15 cellular contexts compared by ENCODE assay signal in the genomic region with DNA sequence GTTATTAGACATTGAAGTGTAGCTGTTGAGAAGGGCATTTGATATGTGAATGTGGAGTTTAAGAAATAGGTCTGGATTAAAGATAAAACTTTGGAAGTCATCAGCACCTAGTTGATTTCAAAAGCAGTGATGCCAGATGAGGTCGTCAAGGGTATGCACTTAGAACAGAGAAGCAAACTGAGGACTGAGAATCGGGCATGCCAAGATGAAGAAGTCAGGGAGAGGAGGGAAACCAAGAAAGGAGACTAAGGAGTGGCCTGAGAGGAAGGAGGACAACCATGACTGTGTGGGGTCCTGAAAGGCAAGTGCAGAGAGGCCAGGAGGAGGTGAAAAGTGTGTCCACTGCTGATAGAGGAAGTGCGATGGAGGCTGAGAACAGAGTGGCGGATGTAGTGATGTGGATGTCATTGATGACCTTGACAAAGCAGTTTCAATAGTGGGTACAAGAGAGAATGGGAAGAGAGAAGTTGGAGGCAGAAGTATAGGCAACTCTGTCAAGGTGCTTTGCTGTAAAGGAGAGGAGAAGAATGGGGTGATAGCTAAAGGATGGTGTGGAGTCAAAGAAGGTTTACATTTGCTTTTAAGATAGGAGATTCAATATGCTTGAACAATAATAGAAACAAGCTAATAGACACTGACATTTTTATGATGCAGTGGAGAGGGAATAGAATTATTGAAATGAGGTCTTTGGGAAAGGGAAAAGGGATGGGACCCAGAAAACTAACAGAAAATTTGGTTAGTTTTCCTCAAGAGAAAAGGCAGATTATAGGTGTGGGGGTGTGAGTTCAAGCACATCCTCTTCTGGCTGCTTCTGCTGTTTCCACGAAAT.
DNase-seq lines count a peak whose midpoint lies in the region; ATAC-seq, FAIRE-seq and TF ChIP-seq lines count a peak whose summit lies in the region.
"Had no signal": no experiment of that assay in that cellular context is flagged by ENCODE, and none has a peak within 500 bp of the region (broad histone marks: within the 10 kb centered on the region; RNA-seq: fewer than 3 reads in every experiment).

No MANE protein-coding gene starts in this region.

- TF ChIP-seq CTCF in hepatocyte (IDR thresholded peaks at IDR 0.05; ENCODE audit: poor library complexity) (no peak), progenitor cell of endocrine pancreas (IDR thresholded peaks at IDR 0.05; ENCODE audit: unreplicated experiment) (no peak), GM13976 (IDR thresholded peaks at IDR 0.05; ENCODE audit: borderline replicate concordance, control extremely low read depth, extremely low read depth, insufficient read depth, missing control alignments) (no peak)

- in situ Hi-C loops in GM13976 (cut with MboI; ENCODE audit: low sequenced_read_pairs, unreplicated experiment), result no loop called here

- no peaks in the 10 kb centered on the region for H3K27me3 ChIP-seq in hepatocyte

- H4K20me1 ChIP-seq in hepatocyte (ENCODE audit: insufficient read depth, poor library complexity, severe bottlenecking), result no peaks in the 10 kb centered on the region

- no peaks in the 10 kb centered on the region for H3K36me3 ChIP-seq in hepatocyte (replicated peaks; ENCODE audit: insufficient read depth, low read depth)

- no peak overlapping the region for H3K4me3 Mint-ChIP-seq in progenitor cell of endocrine pancreas (ENCODE audit: low read depth)

- ATAC-seq in GM21515 (IDR thresholded peaks at IDR 0.05; ENCODE audit: unreplicated experiment), result no peak
- ATAC-seq: PC-3 had no signal

- peak overlapping the region; percentile 81 for H3K27ac ChIP-seq in hepatocyte

- no peaks in the 10 kb centered on the region for H3K9me2 ChIP-seq in hepatocyte (replicated peaks; ENCODE audit: insufficient read depth)

- peak overlapping the region; percentile 53 for H3K4me2 ChIP-seq in hepatocyte

- no peak for TF ChIP-seq POLR2A in GM12891 (IDR thresholded peaks at IDR 0.05; ENCODE audit: low read depth, low read length)

- no peak overlapping the region for H3K4me3 ChIP-seq in hepatocyte

- no peak overlapping the region for H2AFZ ChIP-seq in hepatocyte

- no peak for FAIRE-seq in GM12891 (lab: Jason Lieb, UNC)

- H3K27ac Mint-ChIP-seq in progenitor cell of endocrine pancreas, result peak overlapping the region; percentile 29

- H3K9me3 Mint-ChIP-seq in progenitor cell of endocrine pancreas (ENCODE audit: low read depth), result peaks cover 8% of the 10 kb centered on the region
- H3K9me3 Mint-ChIP-seq: CD4-positive, alpha-beta memory T cell had no signal

- peaks cover 16% of the 10 kb centered on the region for H3K4me1 ChIP-seq in hepatocyte (ENCODE audit: insufficient read depth)

- WGBS in hepatocyte (ENCODE audit: low lambda C conversion rate, missing lambda C conversion rate), result 96% methylated on average over 5 of the region's 5 CpGs

- H3K4me1 Mint-ChIP-seq in progenitor cell of endocrine pancreas (ENCODE audit: low read depth), result peaks cover 2% of the 10 kb centered on the region
- H3K4me1 Mint-ChIP-seq: CD4-positive, alpha-beta memory T cell had no signal

- no peaks in the 10 kb centered on the region for H3K9me3 ChIP-seq in hepatocyte (ENCODE audit: low read depth)

- H3K36me3 Mint-ChIP-seq in progenitor cell of endocrine pancreas (ENCODE audit: insufficient read depth), result peaks cover 1% of the 10 kb centered on the region
- H3K36me3 Mint-ChIP-seq: CD4-positive, alpha-beta memory T cell had no signal

- no peak for DNase-seq in GM12891 (ENCODE audit: insufficient read length, low spot score)
- peak; percentile 54 for DNase-seq in NOMO-1 treated with DMSO at 0.1 percent for 48 hours (lab: John Stamatoyannopoulos, UW; ENCODE audit: unreplicated experiment)
- DNase-seq in hepatocyte (ENCODE audit: low spot score), result no peak
- DNase-seq in progenitor cell of endocrine pancreas (ENCODE audit: low spot score, unreplicated experiment), result no peak
- no peak for DNase-seq in GM13976 (ENCODE audit: low spot score)
- no peak for DNase-seq in NCI-H510A (lab: John Stamatoyannopoulos, UW)
- DNase-seq: ACHN; CD4-positive, alpha-beta memory T cell; GF-D8; H7; NCI-H1105 treated with DMSO at 0.1 percent for 48 hours; NCI-H187 treated with DMSO at 0.1 percent for 48 hours; NCI-H2171; PC-3 had no signal

- H3K27me3 Mint-ChIP-seq in progenitor cell of endocrine pancreas, result peaks cover 20% of the 10 kb centered on the region

- no peaks in the 10 kb centered on the region for H3K79me2 ChIP-seq in hepatocyte

TF ChIP-seq in GM12891, 5 proteins besides CTCF, POLR2A, EP300 and RAD21:
- TF ChIP-seq PAX5 (IDR thresholded peaks at IDR 0.05; ENCODE audit: insufficient read depth, low read length, severe bottlenecking), result no peak
- peak; percentile 78 for TF ChIP-seq SPI1 (IDR thresholded peaks at IDR 0.05; ENCODE audit: low read depth, low read length)
